Comparison of ENCODE assay signal across 9 cellular contexts in the genomic region with DNA sequence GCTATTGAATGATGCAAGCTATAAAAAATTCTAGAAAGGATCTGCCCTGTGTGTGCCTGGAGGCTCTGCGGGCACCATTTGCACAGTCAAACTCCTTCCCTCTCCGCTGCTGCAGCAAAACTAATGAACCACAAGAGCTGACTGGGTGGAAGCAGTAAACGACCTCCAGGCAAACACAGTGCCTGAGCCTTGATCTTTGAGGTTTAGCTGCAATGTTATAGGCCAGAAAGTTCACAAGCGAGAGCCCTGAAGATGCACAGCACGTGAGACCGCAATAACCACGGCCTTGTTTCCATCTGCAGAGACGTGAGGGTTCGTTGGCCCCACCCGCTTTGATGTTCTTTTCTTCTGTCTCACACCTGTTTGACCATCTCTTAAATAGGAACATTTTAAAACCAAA.
DNase-seq lines count a peak whose midpoint lies in the region; ATAC-seq lines count a peak whose summit lies in the region.
"Had no signal": no experiment of that assay in that cellular context is flagged by ENCODE, and none has a peak within 500 bp of the region (broad histone marks: within the 10 kb centered on the region; RNA-seq: fewer than 3 reads in every experiment).

No MANE protein-coding gene starts in this region.

- intact Hi-C loops in posterior cingulate gyrus (cut with DNase I) = no loop called here

- no peak overlapping the region for H3K4me3 ChIP-seq in HAP-1
- H3K4me3 ChIP-seq: A549 had no signal

- H3K4me3 Mint-ChIP-seq in activated naive CD8-positive, alpha-beta T cell = peak overlapping the region; percentile 71
- H3K4me3 Mint-ChIP-seq in stimulated activated naive CD8-positive, alpha-beta T cell treated with anti-CD3 and anti-CD28 coated beads, Interleukin-15, amount 100 ng/mL, for 72 hours = no peak overlapping the region

- peaks cover 3% of the 10 kb centered on the region for H3K9me3 Mint-ChIP-seq in activated naive CD8-positive, alpha-beta T cell (ENCODE audit: low read depth)
- peaks cover 18 to 26% of the 10 kb centered on the region in 2 donors for H3K9me3 Mint-ChIP-seq in stimulated activated naive CD8-positive, alpha-beta T cell treated with anti-CD3 and anti-CD28 coated beads, Interleukin-15, amount 100 ng/mL, for 72 hours

- ATAC-seq in stimulated activated naive CD8-positive, alpha-beta T cell treated with anti-CD3 and anti-CD28 coated beads, Interleukin-15, amount 100 ng/mL, for 72 hours = peak; percentile 80
- ATAC-seq: A549 had no signal

- H3K9me3 ChIP-seq in HAP-1 = no peaks in the 10 kb centered on the region

- H3K4me1 ChIP-seq in HAP-1 = no peaks in the 10 kb centered on the region
- H3K4me1 ChIP-seq: A549 had no signal

- peaks cover 1% of the 10 kb centered on the region for H3K27me3 Mint-ChIP-seq in activated naive CD8-positive, alpha-beta T cell
- peaks cover 47% of the 10 kb centered on the region for H3K27me3 Mint-ChIP-seq in stimulated activated naive CD8-positive, alpha-beta T cell treated with anti-CD3 and anti-CD28 coated beads, Interleukin-15, amount 100 ng/mL, for 72 hours

- peak; percentile 41 for DNase-seq in activated gamma-delta T cell treated with Interleukin-2 at 50 U/mL for 16 hours
- DNase-seq in activated gamma-delta T cell (lab: John Stamatoyannopoulos, UW) = no peak
- peak; percentile 48 for DNase-seq in SW480 (ENCODE audit: low spot score)
- peak; percentile 60 to 68 for DNase-seq in stimulated activated naive CD8-positive, alpha-beta T cell treated with anti-CD3 and anti-CD28 coated beads, Interleukin-15, amount 100 ng/mL, for 72 hours
- DNase-seq in posterior cingulate gyrus = no peak
- no peak for DNase-seq in HAP-1 (ENCODE audit: low spot score in 2 of 2)
- no peak for DNase-seq in HT-29 (ENCODE audit: low spot score)

- no peaks in the 10 kb centered on the region for H3K27me3 ChIP-seq in HAP-1 (ENCODE audit: low read depth)

- H3K27ac Mint-ChIP-seq in activated naive CD8-positive, alpha-beta T cell = no peak overlapping the region
- H3K27ac Mint-ChIP-seq in stimulated activated naive CD8-positive, alpha-beta T cell treated with anti-CD3 and anti-CD28 coated beads, Interleukin-15, amount 100 ng/mL, for 72 hours = no peak overlapping the region

- peaks cover 5% of the 10 kb centered on the region for H3K36me3 Mint-ChIP-seq in activated naive CD8-positive, alpha-beta T cell

- H3K36me3 ChIP-seq in HAP-1 (replicated peaks) = no peaks in the 10 kb centered on the region

- H3K4me1 Mint-ChIP-seq in activated naive CD8-positive, alpha-beta T cell (ENCODE audit: low read depth) = peaks cover 53% of the 10 kb centered on the region
- H3K4me1 Mint-ChIP-seq in stimulated activated naive CD8-positive, alpha-beta T cell treated with anti-CD3 and anti-CD28 coated beads, Interleukin-15, amount 100 ng/mL, for 72 hours = peaks cover 56% of the 10 kb centered on the region

- in situ Hi-C loops in HAP-1 (cut with MboI; ENCODE audit: low sequenced_read_pairs) = no loop called here

Comparison
In these comparisons a context has a peak if more than half of its experiments do, and no peak if none do; other contexts are left out.
1. DNase-seq: peak in activated gamma-delta T cell treated with Interleukin-2 at 50 U/mL for 16 hours (single experiment), SW480 (single experiment) and stimulated activated naive CD8-positive, alpha-beta T cell treated with anti-CD3 and anti-CD28 coated beads, Interleukin-15, amount 100 ng/mL, for 72 hours (2 of 2); none in activated gamma-delta T cell (single experiment), posterior cingulate gyrus (0 of 10), HAP-1 (0 of 2) and HT-29 (single experiment).